ENCODE assay signal across 15 cellular contexts in the genomic region with DNA sequence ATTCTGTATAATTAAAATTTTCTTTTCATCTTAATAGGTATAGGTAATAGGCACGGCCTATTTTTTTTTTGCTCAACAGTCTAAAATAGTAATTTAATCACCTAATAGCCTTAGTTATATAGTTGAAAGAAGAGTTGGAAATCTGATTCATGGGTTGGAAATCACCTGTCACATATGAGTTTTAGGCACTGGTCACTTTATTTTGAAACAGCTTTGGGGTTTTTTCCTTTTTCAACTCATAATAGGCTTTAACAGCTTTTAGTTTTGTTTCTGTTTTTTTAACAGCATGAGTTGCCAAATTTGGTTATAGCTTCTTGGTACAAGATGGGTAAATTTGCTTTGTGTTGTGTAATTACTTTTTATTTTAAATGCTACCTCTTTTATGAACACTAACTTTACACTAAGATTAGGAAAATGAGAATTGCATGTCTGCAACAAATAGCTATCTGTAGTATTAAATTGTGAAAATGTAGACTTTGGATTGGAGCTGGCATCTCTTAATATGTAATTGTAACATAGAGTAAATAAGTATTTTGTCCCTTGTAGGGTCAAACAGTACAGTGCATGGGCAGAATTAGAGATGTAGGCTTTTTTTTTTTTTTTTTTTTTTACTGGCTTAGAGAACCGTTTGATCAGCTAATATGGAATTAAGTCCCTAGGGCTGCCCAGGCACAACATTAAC.
"Had no signal": no experiment of that assay in that cellular context is flagged by ENCODE, and none has a peak within 500 bp of the region (broad histone marks: within the 10 kb centered on the region; RNA-seq: fewer than 3 reads in every experiment).

No MANE protein-coding gene starts in this region.

- H3K9me3 ChIP-seq: gastroesophageal sphincter, heart right ventricle, ovary, thoracic aorta had no signal

- H3K4me3 ChIP-seq: cardiac muscle cell, dorsolateral prefrontal cortex, gastroesophageal sphincter, heart right ventricle, ovary, thoracic aorta had no signal

- ATAC-seq: gastroesophageal sphincter, heart right ventricle, left colon had no signal

- H3K36me3 ChIP-seq: cardiac muscle cell, gastroesophageal sphincter, heart right ventricle, ovary, thoracic aorta, WERI-Rb-1 had no signal

- DNase-seq: activated CD4-positive, alpha-beta T cell treated with anti-CD3 and anti-CD28 coated beads, Interleukin-2, amount 50 U/mL, for 48 hours; activated effector memory CD4-positive, alpha-beta T cell treated with Interleukin-2 at 50 U/mL for 16 hours; activated naive CD4-positive, alpha-beta T cell treated with anti-CD3 and anti-CD28 coated beads, Interleukin-2, amount 50 U/mL, for 16 hours; activated T-cell treated with anti-CD3 and anti-CD28 coated beads, Interleukin-2, amount 50 U/mL, for 1 hour; dorsolateral prefrontal cortex; endodermal cell; heart right ventricle; left colon; ovary; stimulated activated CD4-positive, alpha-beta T cell treated with anti-CD3 and anti-CD28 coated beads, Interleukin-1b, Interleukin-23, amount 100 ng/mL, for 48 hours; T1000; WERI-Rb-1 had no signal

- H3K27ac ChIP-seq: cardiac muscle cell, dorsolateral prefrontal cortex, gastroesophageal sphincter, heart right ventricle, ovary, thoracic aorta had no signal

- H3K27me3 ChIP-seq: cardiac muscle cell, dorsolateral prefrontal cortex, gastroesophageal sphincter, heart right ventricle, ovary had no signal
